In genomic region chr16:29963021-29963743, GRCh38 we compare ENCODE assay signal across 8 cellular contexts. TPM values are rescaled to one million over a fixed set of nuclear protein-coding genes. Genes with fewer than 3 reads are reported as not detected.
DNase-seq lines count a peak whose midpoint lies in the region; ATAC-seq and TF ChIP-seq lines count a peak whose summit lies in the region.

No MANE protein-coding gene starts in this region.

- H3K9me3 Mint-ChIP-seq in activated naive CD4-positive, alpha-beta T cell treated with anti-CD3 and anti-CD28 coated beads, Interleukin-2, amount 50 U/mL, for 24 hours, result no peaks in the 10 kb centered on the region

- ATAC-seq in upper lobe of right lung (no peak), GM21786 (IDR thresholded peaks at IDR 0.05; ENCODE audit: unreplicated experiment) (no peak)

- DNase-seq in activated naive CD4-positive, alpha-beta T cell treated with Interleukin-2 at 50 U/mL for 16 hours, result no peak
- DNase-seq in brain microvascular endothelial cell (no peak), upper lobe of right lung (no peak), foreskin melanocyte (no peak), D341Med (ENCODE audit: low spot score) (no peak)

- H3K4me3 ChIP-seq in brain microvascular endothelial cell (ENCODE audit: low read depth, low read length) (peak overlapping the region; percentile 75), mucosa of rectum (ENCODE audit: low read length in 2 of 2) (peak overlapping the region; percentile 81 to 90), upper lobe of right lung (peak overlapping the region; percentile 88)

- peaks cover 3% of the 10 kb centered on the region for H3K36me3 Mint-ChIP-seq in activated naive CD4-positive, alpha-beta T cell treated with anti-CD3 and anti-CD28 coated beads, Interleukin-2, amount 50 U/mL, for 24 hours

- H3K27ac ChIP-seq in brain microvascular endothelial cell (peak overlapping the region; percentile 77), mucosa of rectum (ENCODE audit: low read depth in 2 of 2, low read length in 2 of 2) (peak overlapping the region; percentile 91 to 94), upper lobe of right lung (peak overlapping the region; percentile 95)

- in situ Hi-C loops in brain microvascular endothelial cell (cut with HindIII; ENCODE audit: low pct_ligation_motif_present, low sequenced_read_pairs), result no loop called here

- peak overlapping the region; percentile 89 for H3K4me3 Mint-ChIP-seq in activated naive CD4-positive, alpha-beta T cell treated with anti-CD3 and anti-CD28 coated beads, Interleukin-2, amount 50 U/mL, for 24 hours

- H3K36me3 ChIP-seq in brain microvascular endothelial cell (replicated peaks), result peaks cover 4% of the 10 kb centered on the region
- peaks cover 4% of the 10 kb centered on the region in 2 donors for H3K36me3 ChIP-seq in mucosa of rectum (ENCODE audit: control insufficient read depth in 2 of 2, insufficient read depth in 2 of 2, low read length in 2 of 2)
- peaks cover 5% of the 10 kb centered on the region for H3K36me3 ChIP-seq in upper lobe of right lung

- intact Hi-C loops in upper lobe of right lung (cut with DNase I), result no loop called here

- no peak for TF ChIP-seq CTCF in brain microvascular endothelial cell (IDR thresholded peaks at IDR 0.05; ENCODE audit: low read depth, low read length, missing control alignments)
- TF ChIP-seq CTCF in upper lobe of right lung (IDR thresholded peaks at IDR 0.05), result no peak

- H3K9ac ChIP-seq in mucosa of rectum (ENCODE audit: low read depth in 1 of 2, low read length in 2 of 2), result peak overlapping the region; percentile 76 to 90

- H3K4me1 Mint-ChIP-seq in activated naive CD4-positive, alpha-beta T cell treated with anti-CD3 and anti-CD28 coated beads, Interleukin-2, amount 50 U/mL, for 24 hours, result peaks cover 22% of the 10 kb centered on the region

- H3K27me3 Mint-ChIP-seq in activated naive CD4-positive, alpha-beta T cell treated with anti-CD3 and anti-CD28 coated beads, Interleukin-2, amount 50 U/mL, for 24 hours, result no peaks in the 10 kb centered on the region

- H3K27me3 ChIP-seq in brain microvascular endothelial cell (replicated peaks) (no peaks in the 10 kb centered on the region), mucosa of rectum (ENCODE audit: control insufficient read depth in 2 of 2, insufficient read depth in 2 of 2, low read length in 2 of 2) (no peaks in the 10 kb centered on the region), upper lobe of right lung (no peaks in the 10 kb centered on the region)

- H3K9me3 ChIP-seq in mucosa of rectum (ENCODE audit: control insufficient read depth in 2 of 2, low read length in 2 of 2), result no peaks in the 10 kb centered on the region
- no peaks in the 10 kb centered on the region for H3K9me3 ChIP-seq in upper lobe of right lung

- peak overlapping the region; percentile 88 for H3K27ac Mint-ChIP-seq in activated naive CD4-positive, alpha-beta T cell treated with anti-CD3 and anti-CD28 coated beads, Interleukin-2, amount 50 U/mL, for 24 hours

- H3K4me1 ChIP-seq in mucosa of rectum (ENCODE audit: control insufficient read depth in 2 of 2, insufficient read depth in 2 of 2, low read length in 2 of 2) (peaks cover 18 to 20% of the 10 kb centered on the region in 2 donors), upper lobe of right lung (peaks cover 18% of the 10 kb centered on the region)

RNA-seq across cellular contexts. Expression of gene TMEM219, which starts 1.3 kb away (rescaled TPM):
- 133 TPM for total RNA-seq in upper lobe of right lung

RNA-seq across cellular contexts. Expression of gene TAOK2, which starts 10.5 kb away (rescaled TPM):
- total RNA-seq in upper lobe of right lung, result 75.4 TPM

RNA-seq across cellular contexts. Expression of gene HIRIP3, which starts 32.2 kb away (rescaled TPM):
- total RNA-seq in upper lobe of right lung, result 20.3 TPM

RNA-seq across cellular contexts. Expression of gene INO80E, which starts 32.9 kb away (rescaled TPM):
- 65.3 TPM for total RNA-seq in upper lobe of right lung

RNA-seq across cellular contexts. Expression of gene KCTD13, which starts 37.2 kb away (rescaled TPM):
- total RNA-seq in upper lobe of right lung, result 23.5 TPM
